9 cellular contexts compared by ENCODE assay signal in the genomic region with DNA sequence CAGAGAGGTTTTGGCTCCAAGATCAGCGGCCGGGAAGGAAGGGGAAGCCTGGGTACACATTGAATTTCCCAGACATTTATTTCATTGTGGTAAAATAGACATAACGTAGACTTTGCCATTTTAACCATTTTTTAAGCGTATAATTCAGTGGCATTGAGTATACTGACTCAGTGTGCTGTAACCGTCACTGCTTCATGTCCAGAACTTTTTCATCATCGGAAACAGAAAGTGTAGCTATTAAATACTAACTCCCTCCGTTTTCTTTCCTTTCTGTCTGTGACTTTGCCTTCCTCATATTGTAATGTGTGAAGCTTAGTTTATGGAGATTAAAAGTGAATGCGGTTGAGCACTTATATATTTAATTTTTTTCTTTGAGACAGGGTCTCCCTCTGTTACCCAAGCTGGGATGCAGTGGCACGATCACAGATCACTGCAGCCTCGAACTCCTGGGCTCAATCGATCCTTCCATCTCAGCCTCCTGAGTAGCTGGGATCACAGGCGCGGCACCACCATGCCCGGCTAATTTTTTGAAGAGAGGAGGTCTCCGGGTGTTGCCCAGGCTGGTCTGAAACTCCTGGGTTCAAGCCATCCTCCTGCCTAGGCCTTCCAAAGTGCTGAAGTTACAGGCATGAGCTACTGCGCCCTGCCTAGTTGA. TPM values are rescaled to one million over a fixed set of nuclear protein-coding genes. Genes with fewer than 3 reads are reported as not detected.
A peak's percentile ranks its signal among the peaks of the same experiment; 100 is the strongest.
DNase-seq lines count a peak whose midpoint lies in the region; ATAC-seq and TF ChIP-seq lines count a peak whose summit lies in the region.
"Had no signal": no experiment of that assay in that cellular context is flagged by ENCODE, and none has a peak within 500 bp of the region (broad histone marks: within the 10 kb centered on the region; RNA-seq: fewer than 3 reads in every experiment).

No MANE protein-coding gene starts in this region.

- peaks cover 26% of the 10 kb centered on the region for H3K4me1 ChIP-seq in HAP-1
- H3K4me1 ChIP-seq in spleen, result peaks cover 33 to 67% (median 61%) of the 10 kb centered on the region in 6 donors

- WGBS in spleen, 5 donors, result 26 to 41% (median 34%) methylated on average over 16 of the region's 16 CpGs

- intact Hi-C loops in activated CD4-positive, alpha-beta memory T cell treated with anti-CD3 and anti-CD28 coated beads for 36 hours (cut with micrococcal nuclease), result loop anchor here (5.0 kb wide), 1 partner anchor 131 kb away; a partner anchor contains a TSS
- intact Hi-C loops in spleen (cut with DNase I; ENCODE audit: low total_unique reads), result no loop called here

- in situ Hi-C loops in HAP-1 (cut with MboI; ENCODE audit: low sequenced_read_pairs), result no loop called here

- peak overlapping the region; percentile 98 for H3K4me3 ChIP-seq in HAP-1
- peak overlapping the region; percentile 91 for H3K4me3 ChIP-seq in iPS-11a (ENCODE audit: low read depth, low read length)
- peak overlapping the region; percentile 87 to 100 (median 92) for H3K4me3 ChIP-seq in spleen

- no peak for TF ChIP-seq CTCF in spleen (IDR thresholded peaks at IDR 0.05 in 8 of 11, conservative IDR thresholded peaks at IDR 0.05 in 3 of 11)

- CTCF ChIA-PET in activated CD4-positive, alpha-beta memory T cell treated with anti-CD3 and anti-CD28 coated beads for 36 hours (lab: Charles Lee), result interaction anchor here (0.8 to 4.2 kb wide), 8 partner anchors 10 to 140 kb away, joined by 3 to 43 read pairs (median 4); a partner anchor contains a TSS

- H3K4me3 Mint-ChIP-seq in activated CD4-positive, alpha-beta memory T cell treated with anti-CD3 and anti-CD28 coated beads for 36 hours, result peak overlapping the region; percentile 81

- H3K9me3 Mint-ChIP-seq in activated CD4-positive, alpha-beta memory T cell treated with anti-CD3 and anti-CD28 coated beads for 36 hours, result no peaks in the 10 kb centered on the region

- no peaks in the 10 kb centered on the region for H3K27me3 Mint-ChIP-seq in activated CD4-positive, alpha-beta memory T cell treated with anti-CD3 and anti-CD28 coated beads for 36 hours

- POLR2A ChIA-PET in activated CD4-positive, alpha-beta memory T cell treated with anti-CD3 and anti-CD28 coated beads for 36 hours (lab: Charles Lee), result interaction anchor here (1.2 to 3.1 kb wide), 6 partner anchors 12 to 130 kb away, joined by 4 to 16 read pairs (median 8); a partner anchor contains a TSS

- no peak for TF ChIP-seq POLR2A in spleen (IDR thresholded peaks at IDR 0.05)

- H3K36me3 Mint-ChIP-seq in activated CD4-positive, alpha-beta memory T cell treated with anti-CD3 and anti-CD28 coated beads for 36 hours, result peaks cover 30% of the 10 kb centered on the region

- H3K27ac Mint-ChIP-seq in activated CD4-positive, alpha-beta memory T cell treated with anti-CD3 and anti-CD28 coated beads for 36 hours, result peak overlapping the region; percentile 89

- no peaks in the 10 kb centered on the region for H3K27me3 ChIP-seq in HAP-1 (ENCODE audit: low read depth)
- no peaks in the 10 kb centered on the region for H3K27me3 ChIP-seq in spleen (replicated peaks in 1 of 7)

- H3K4me1 Mint-ChIP-seq in activated CD4-positive, alpha-beta memory T cell treated with anti-CD3 and anti-CD28 coated beads for 36 hours (ENCODE audit: low read depth), result peaks cover 44% of the 10 kb centered on the region

- DNase-seq in HAP-1 (ENCODE audit: low spot score in 2 of 2) (no peak), spleen (no peak), SIG-M5 (lab: John Stamatoyannopoulos, UW) (no peak), NCI-H2196 (lab: John Stamatoyannopoulos, UW; ENCODE audit: unreplicated experiment) (no peak)
- DNase-seq in activated CD4-positive, alpha-beta memory T cell treated with anti-CD3 and anti-CD28 coated beads for 36 hours, result no peak

- H3K36me3 ChIP-seq in HAP-1 (replicated peaks), result peaks cover 30% of the 10 kb centered on the region
- H3K36me3 ChIP-seq in spleen, result peaks cover 0 to 25% (median 0%) of the 10 kb centered on the region in 6 donors

- H3K9me3 ChIP-seq in HAP-1 (no peaks in the 10 kb centered on the region), spleen (no peaks in the 10 kb centered on the region)

- peak overlapping the region in 7 of 8 donors; percentile 96 to 98 (median 97) for H3K27ac ChIP-seq in spleen

- ATAC-seq in GM21576 (IDR thresholded peaks at IDR 0.05; ENCODE audit: unreplicated experiment), result no peak
- no peak for ATAC-seq in HG03432 (IDR thresholded peaks at IDR 0.05; ENCODE audit: unreplicated experiment)

RNA-seq across cellular contexts. Expression of a gene that starts 1.4 kb away (rescaled TPM):
- total RNA-seq in activated CD4-positive, alpha-beta memory T cell treated with anti-CD3 and anti-CD28 coated beads for 36 hours, result 100 to 1,000 TPM; 237 to 238 TPM
- 100 to 1,000 TPM; 105 to 229 (median 147) TPM for total RNA-seq in spleen
- polyA plus RNA-seq in spleen, result 100 to 1,000 TPM in 1 of 3 donors, 10 to 100 TPM in 2; 77.1 to 153 (median 79.9) TPM

RNA-seq across cellular contexts. Expression of a gene that starts 33.1 kb away (rescaled TPM):
- total RNA-seq in activated CD4-positive, alpha-beta memory T cell treated with anti-CD3 and anti-CD28 coated beads for 36 hours, result 10 to 100 TPM; 14.5 to 16.0 TPM
- total RNA-seq in spleen, result 100 to 1,000 TPM in 3 of 7 donors, 10 to 100 TPM in 4; 52.1 to 212 (median 81.1) TPM
- polyA plus RNA-seq in spleen, result 10 to 100 TPM; 33.4 to 42.8 (median 36.2) TPM

RNA-seq across cellular contexts. Expression of a gene that starts 56.0 kb away (rescaled TPM):
- total RNA-seq in activated CD4-positive, alpha-beta memory T cell treated with anti-CD3 and anti-CD28 coated beads for 36 hours, result 10 to 100 TPM; 74.2 to 74.9 TPM
- 100 to 1,000 TPM in 4 of 7 donors, 10 to 100 TPM in 3; 60.2 to 114 (median 100) TPM for total RNA-seq in spleen
- 100 to 1,000 TPM in 1 of 3 donors, 10 to 100 TPM in 2; 42.0 to 101 (median 42.5) TPM for polyA plus RNA-seq in spleen

RNA-seq across cellular contexts. Expression of a gene that starts 56.3 kb away (rescaled TPM):
- total RNA-seq in activated CD4-positive, alpha-beta memory T cell treated with anti-CD3 and anti-CD28 coated beads for 36 hours, result under 1 TPM; 0.73 to 1.00 TPM
- total RNA-seq in spleen, result 10 to 100 TPM in 6 of 7 donors, 1 to 10 TPM in 1; 7.1 to 36.5 (median 15.1) TPM
- 10 to 100 TPM in 2 of 3 donors, 1 to 10 TPM in 1; 2.4 to 23.0 (median 22.0) TPM for polyA plus RNA-seq in spleen
- total RNA-seq: dermis microvascular lymphatic vessel endothelial cell had no signal
